1 cellular context compared by ENCODE assay signal in genomic region chr19:17747205-17748098, GRCh38.
TF ChIP-seq lines count a peak whose summit lies in the region.

No MANE protein-coding gene starts in this region.

TF ChIP-seq in HEK293, 187 proteins besides CTCF, POLR2A, EP300 and RAD21 (continued from another document and continues in another):
- TF ChIP-seq PRDM2 (tag by site-specific recombination; IDR thresholded peaks at IDR 0.05; ENCODE audit: borderline replicate concordance) = no peak
- TF ChIP-seq ZBTB6 (tag by site-specific recombination; IDR thresholded peaks at IDR 0.05) = no peak
- no peak for TF ChIP-seq RBAK (tag by site-specific recombination; IDR thresholded peaks at IDR 0.05)
- TF ChIP-seq AEBP2 (tag by site-specific recombination; IDR thresholded peaks at IDR 0.05; ENCODE audit: borderline replicate concordance) = no peak
- TF ChIP-seq ZNF433 (tag by site-specific recombination; IDR thresholded peaks at IDR 0.05; ENCODE audit: low read depth) = no peak
- no peak for TF ChIP-seq ZNF530 (tag by site-specific recombination; IDR thresholded peaks at IDR 0.05; ENCODE audit: low read depth)
- TF ChIP-seq ZNF768 (tag by site-specific recombination; IDR thresholded peaks at IDR 0.05) = peak; percentile 99
- TF ChIP-seq ZNF132 (tag by site-specific recombination; IDR thresholded peaks at IDR 0.05; ENCODE audit: borderline replicate concordance) = no peak
- TF ChIP-seq ZNF777 (tag by site-specific recombination; IDR thresholded peaks at IDR 0.05; ENCODE audit: borderline replicate concordance) = no peak
- no peak for TF ChIP-seq ZNF26 (tag by site-specific recombination; IDR thresholded peaks at IDR 0.05)
- no peak for TF ChIP-seq ZNF792 (tag by site-specific recombination; IDR thresholded peaks at IDR 0.05)
- TF ChIP-seq ZBTB44 (tag by site-specific recombination; IDR thresholded peaks at IDR 0.05) = no peak
- no peak for TF ChIP-seq ZNF48 (tag by site-specific recombination; IDR thresholded peaks at IDR 0.05)
- TF ChIP-seq ZNF19 (tag by site-specific recombination; IDR thresholded peaks at IDR 0.05; ENCODE audit: low read depth) = no peak
- no peak for TF ChIP-seq SETDB1 (IDR thresholded peaks at IDR 0.05; ENCODE audit: insufficient read length, low read length)
- no peak for TF ChIP-seq ZNF211 (tag by site-specific recombination; IDR thresholded peaks at IDR 0.05; ENCODE audit: low read depth)
- TF ChIP-seq HIC1 (tag by site-specific recombination; IDR thresholded peaks at IDR 0.05) = no peak
- TF ChIP-seq GLIS2 (tag by site-specific recombination; IDR thresholded peaks at IDR 0.05) = peak; percentile 84; the same call in 1 of the 2 replicates
- TF ChIP-seq WT1 (tag by site-specific recombination; IDR thresholded peaks at IDR 0.05) = no peak
- TF ChIP-seq ZNF169 (tag by site-specific recombination; IDR thresholded peaks at IDR 0.05) = no peak
- peak; percentile 72; the same call in 1 of the 2 replicates for TF ChIP-seq SP3 (tag by site-specific recombination; IDR thresholded peaks at IDR 0.05)
- TF ChIP-seq ZNF114 (tag by site-specific recombination; IDR thresholded peaks at IDR 0.05) = no peak
- no peak for TF ChIP-seq ZNF146 (tag by site-specific recombination; IDR thresholded peaks at IDR 0.05)
- TF ChIP-seq ZNF324 (tag by site-specific recombination; IDR thresholded peaks at IDR 0.05) = peak; percentile 21; the same call in 1 of the 2 replicates
- TF ChIP-seq ZNF518A (tag by site-specific recombination; conservative IDR thresholded peaks at IDR 0.05; ENCODE audit: low read depth) = no peak
- TF ChIP-seq SP7 (tag by site-specific recombination; IDR thresholded peaks at IDR 0.05) = no peak
- peak; percentile 11; the same call in 1 of the 2 replicates for TF ChIP-seq ZFHX2 (tag by site-specific recombination; conservative IDR thresholded peaks at IDR 0.05)
- TF ChIP-seq ZNF391 (tag by site-specific recombination; IDR thresholded peaks at IDR 0.05; ENCODE audit: borderline replicate concordance, low read depth) = no peak
- TF ChIP-seq ZNF639 (tag by site-specific recombination; IDR thresholded peaks at IDR 0.05) = peak; percentile 21; the same call in 1 of the 2 replicates
- peak; percentile 91 for TF ChIP-seq SP2 (tag by site-specific recombination; IDR thresholded peaks at IDR 0.05)
- TF ChIP-seq ZBTB21 (tag by site-specific recombination; IDR thresholded peaks at IDR 0.05) = no peak
- no peak for TF ChIP-seq ZNF513 (tag by site-specific recombination; IDR thresholded peaks at IDR 0.05)
- TF ChIP-seq ZNF626 (tag by site-specific recombination; IDR thresholded peaks at IDR 0.05) = no peak
